In genomic region chr16:5653041-5653440, GRCh38 we compare ENCODE assay signal across 22 cellular contexts.
DNase-seq lines count a peak whose midpoint lies in the region; ATAC-seq and TF ChIP-seq lines count a peak whose summit lies in the region.
"Had no signal": no experiment of that assay in that cellular context is flagged by ENCODE, and none has a peak within 500 bp of the region (broad histone marks: within the 10 kb centered on the region; RNA-seq: fewer than 3 reads in every experiment).

No MANE protein-coding gene starts in this region.

- H3K9me3 Mint-ChIP-seq in endodermal cell (no peaks in the 10 kb centered on the region), progenitor cell of endocrine pancreas (ENCODE audit: low read depth) (no peaks in the 10 kb centered on the region)
- peaks cover 0 to 5% (median 0%) of the 10 kb centered on the region in 11 donors for H3K9me3 Mint-ChIP-seq in naive thymus-derived CD4-positive, alpha-beta T cell
- H3K9me3 Mint-ChIP-seq in activated CD4-positive, alpha-beta T cell treated with anti-CD3 and anti-CD28 coated beads for 36 hours (ENCODE audit: low read depth), result no peaks in the 10 kb centered on the region

- DNase-seq in endodermal cell, result no peak
- DNase-seq in naive thymus-derived CD4-positive, alpha-beta T cell, result no peak
- no peak for DNase-seq in progenitor cell of endocrine pancreas (ENCODE audit: low spot score, unreplicated experiment)
- DNase-seq in aorta, result no peak
- no peak for DNase-seq in activated CD4-positive, alpha-beta T cell treated with anti-CD3 and anti-CD28 coated beads for 36 hours
- no peak for DNase-seq in kidney tubule cell (ENCODE audit: low spot score)
- DNase-seq: C1 segment of cervical spinal cord; CD4-positive, alpha-beta memory T cell; COR-L47; DMS53; MM.1S; NCI-H1048; NCI-H1417; NCI-H1694; NCI-H2081; NCI-H2227 treated with DMSO at 0.1 percent for 48 hours; NCI-H69; Right ventricle myocardium superior; RPMI8226 had no signal

- H3K27ac ChIP-seq in endodermal cell (ENCODE audit: low read depth, low read length) (no peak overlapping the region), aorta (ENCODE audit: low read depth in 1 of 2, low read length in 2 of 2) (no peak overlapping the region)
- no peak overlapping the region for H3K27ac ChIP-seq in naive thymus-derived CD4-positive, alpha-beta T cell (ENCODE audit: low read depth, low read length)
- H3K27ac ChIP-seq: KMS-11 had no signal

- CTCF ChIA-PET in naive thymus-derived CD4-positive, alpha-beta T cell (lab: Charles Lee), result no interaction called here
- CTCF ChIA-PET in activated CD4-positive, alpha-beta T cell treated with anti-CD3 and anti-CD28 coated beads for 36 hours (lab: Charles Lee), result no interaction called here

- POLR2A ChIA-PET in naive thymus-derived CD4-positive, alpha-beta T cell (lab: Charles Lee), result no interaction called here
- POLR2A ChIA-PET in activated CD4-positive, alpha-beta T cell treated with anti-CD3 and anti-CD28 coated beads for 36 hours (lab: Charles Lee), result no interaction called here

- no peak overlapping the region for H3K4me3 ChIP-seq in endodermal cell (ENCODE audit: low read length)
- H3K4me3 ChIP-seq in naive thymus-derived CD4-positive, alpha-beta T cell (ENCODE audit: low read length), result no peak overlapping the region
- H3K4me3 ChIP-seq in aorta (ENCODE audit: low read length in 2 of 2), result no peak overlapping the region

- no peak overlapping the region for H3K9ac ChIP-seq in endodermal cell (ENCODE audit: extremely low read depth, low read length, poor library complexity, severe bottlenecking)
- H3K9ac ChIP-seq: KMS-11 had no signal

- no peaks in the 10 kb centered on the region for H3K27me3 ChIP-seq in endodermal cell (ENCODE audit: control insufficient read depth, insufficient read depth, low read length, poor library complexity, severe bottlenecking)
- H3K27me3 ChIP-seq in naive thymus-derived CD4-positive, alpha-beta T cell (ENCODE audit: control insufficient read depth in 2 of 2, insufficient read depth in 2 of 2, low read length in 2 of 2), result no peaks in the 10 kb centered on the region
- H3K27me3 ChIP-seq in aorta (ENCODE audit: control insufficient read depth in 1 of 2, insufficient read depth in 2 of 2, low read length in 1 of 2), result no peaks in the 10 kb centered on the region

- peak overlapping the region; percentile 68 for H3K27ac Mint-ChIP-seq in endodermal cell
- H3K27ac Mint-ChIP-seq in naive thymus-derived CD4-positive, alpha-beta T cell, result no peak overlapping the region
- peak overlapping the region; percentile 27 for H3K27ac Mint-ChIP-seq in progenitor cell of endocrine pancreas
- no peak overlapping the region for H3K27ac Mint-ChIP-seq in activated CD4-positive, alpha-beta T cell treated with anti-CD3 and anti-CD28 coated beads for 36 hours
- H3K27ac Mint-ChIP-seq: CD4-positive, alpha-beta memory T cell had no signal

- H3K9me3 ChIP-seq in endodermal cell (ENCODE audit: control insufficient read depth, low read length) (no peaks in the 10 kb centered on the region), aorta (ENCODE audit: control insufficient read depth, low read length) (no peaks in the 10 kb centered on the region)
- H3K9me3 ChIP-seq in naive thymus-derived CD4-positive, alpha-beta T cell (ENCODE audit: control insufficient read depth in 2 of 3, low read length in 3 of 3), result no peaks in the 10 kb centered on the region

- H3K4me3 Mint-ChIP-seq in endodermal cell (no peak overlapping the region), progenitor cell of endocrine pancreas (ENCODE audit: low read depth) (no peak overlapping the region)
- no peak overlapping the region for H3K4me3 Mint-ChIP-seq in naive thymus-derived CD4-positive, alpha-beta T cell
- no peak overlapping the region for H3K4me3 Mint-ChIP-seq in activated CD4-positive, alpha-beta T cell treated with anti-CD3 and anti-CD28 coated beads for 36 hours
- H3K4me3 Mint-ChIP-seq: CD4-positive, alpha-beta memory T cell; IgD-negative memory B cell had no signal

- TF ChIP-seq CTCF in endodermal cell (conservative IDR thresholded peaks at IDR 0.05), result no peak
- TF ChIP-seq CTCF in progenitor cell of endocrine pancreas (IDR thresholded peaks at IDR 0.05; ENCODE audit: unreplicated experiment), result no peak

- intact Hi-C loops in naive thymus-derived CD4-positive, alpha-beta T cell (cut with micrococcal nuclease), result no loop called here
- intact Hi-C loops in aorta (cut with DNase I), result no loop called here
- intact Hi-C loops in activated CD4-positive, alpha-beta T cell treated with anti-CD3 and anti-CD28 coated beads for 36 hours (cut with DNase I, micrococcal nuclease), result no loop called here

- WGBS in endodermal cell (ENCODE audit: insufficient coverage in 1 of 2, insufficient read length in 1 of 2), 2 experiments, result 89 to 93% methylated on average over 3 to 10 of the region's 10 CpGs
- WGBS in aorta, 2 donors, result 90 to 91% methylated on average over 10 of the region's 10 CpGs

- H3K36me3 Mint-ChIP-seq in endodermal cell (ENCODE audit: low read depth), result no peaks in the 10 kb centered on the region
- H3K36me3 Mint-ChIP-seq in naive thymus-derived CD4-positive, alpha-beta T cell, result no peaks in the 10 kb centered on the region
- H3K36me3 Mint-ChIP-seq in progenitor cell of endocrine pancreas (ENCODE audit: insufficient read depth), result no peaks in the 10 kb centered on the region
- no peaks in the 10 kb centered on the region for H3K36me3 Mint-ChIP-seq in activated CD4-positive, alpha-beta T cell treated with anti-CD3 and anti-CD28 coated beads for 36 hours (ENCODE audit: low read depth)
- H3K36me3 Mint-ChIP-seq: CD4-positive, alpha-beta memory T cell; IgD-negative memory B cell had no signal

- peaks cover 14% of the 10 kb centered on the region for H3K4me1 Mint-ChIP-seq in endodermal cell
- H3K4me1 Mint-ChIP-seq in naive thymus-derived CD4-positive, alpha-beta T cell, result peaks cover 0 to 7% (median 0%) of the 10 kb centered on the region in 7 donors
- H3K4me1 Mint-ChIP-seq in progenitor cell of endocrine pancreas (ENCODE audit: low read depth), result peaks cover 9% of the 10 kb centered on the region
- H3K4me1 Mint-ChIP-seq in activated CD4-positive, alpha-beta T cell treated with anti-CD3 and anti-CD28 coated beads for 36 hours, result no peaks in the 10 kb centered on the region
- H3K4me1 Mint-ChIP-seq: CD4-positive, alpha-beta memory T cell had no signal

- ATAC-seq in naive thymus-derived CD4-positive, alpha-beta T cell, result peak; percentile 14
- ATAC-seq in aorta (ENCODE audit: low FRiP score) (peak; percentile 58), HG02852 (IDR thresholded peaks at IDR 0.05; ENCODE audit: unreplicated experiment) (no peak)
- ATAC-seq in activated CD4-positive, alpha-beta T cell treated with anti-CD3 and anti-CD28 coated beads for 36 hours, result no peak

- H3K27me3 Mint-ChIP-seq in endodermal cell (ENCODE audit: insufficient read depth) (peaks cover 7% of the 10 kb centered on the region), progenitor cell of endocrine pancreas (peaks cover 23% of the 10 kb centered on the region)
- peaks cover 0 to 17% (median 5%) of the 10 kb centered on the region in 5 donors for H3K27me3 Mint-ChIP-seq in naive thymus-derived CD4-positive, alpha-beta T cell
- H3K27me3 Mint-ChIP-seq in activated CD4-positive, alpha-beta T cell treated with anti-CD3 and anti-CD28 coated beads for 36 hours, result peaks cover 2% of the 10 kb centered on the region
- H3K27me3 Mint-ChIP-seq: IgD-negative memory B cell had no signal

- H3K36me3 ChIP-seq in endodermal cell (ENCODE audit: control insufficient read depth, insufficient read depth, low read length), result no peaks in the 10 kb centered on the region
- H3K36me3 ChIP-seq in naive thymus-derived CD4-positive, alpha-beta T cell (ENCODE audit: control insufficient read depth in 2 of 3, insufficient read depth in 3 of 3, low read length in 3 of 3), result no peaks in the 10 kb centered on the region
- H3K36me3 ChIP-seq in aorta (ENCODE audit: control insufficient read depth in 1 of 2, insufficient read depth in 2 of 2, low read length in 1 of 2), result no peaks in the 10 kb centered on the region

- H3K4me1 ChIP-seq in endodermal cell (ENCODE audit: control insufficient read depth, insufficient read depth, low read length), result no peaks in the 10 kb centered on the region
- H3K4me1 ChIP-seq in naive thymus-derived CD4-positive, alpha-beta T cell (ENCODE audit: control insufficient read depth in 2 of 2, insufficient read depth in 2 of 2, low read length in 2 of 2), result no peaks in the 10 kb centered on the region
- no peaks in the 10 kb centered on the region for H3K4me1 ChIP-seq in aorta (ENCODE audit: control insufficient read depth in 1 of 2, insufficient read depth in 2 of 2, low read length in 2 of 2)

Comparison
In these comparisons a context has a peak if more than half of its experiments do, and no peak if none do; other contexts are left out.
1. H3K27ac Mint-ChIP-seq: peak in endodermal cell (single experiment) and progenitor cell of endocrine pancreas (single experiment); none in naive thymus-derived CD4-positive, alpha-beta T cell (0 of 9) and activated CD4-positive, alpha-beta T cell treated with anti-CD3 and anti-CD28 coated beads for 36 hours (single experiment).
2. ATAC-seq: peak in naive thymus-derived CD4-positive, alpha-beta T cell (single experiment) and aorta (single experiment); none in activated CD4-positive, alpha-beta T cell treated with anti-CD3 and anti-CD28 coated beads for 36 hours (single experiment) and HG02852 (single experiment).